Comparison of ENCODE assay signal across 15 cellular contexts in the genomic region with DNA sequence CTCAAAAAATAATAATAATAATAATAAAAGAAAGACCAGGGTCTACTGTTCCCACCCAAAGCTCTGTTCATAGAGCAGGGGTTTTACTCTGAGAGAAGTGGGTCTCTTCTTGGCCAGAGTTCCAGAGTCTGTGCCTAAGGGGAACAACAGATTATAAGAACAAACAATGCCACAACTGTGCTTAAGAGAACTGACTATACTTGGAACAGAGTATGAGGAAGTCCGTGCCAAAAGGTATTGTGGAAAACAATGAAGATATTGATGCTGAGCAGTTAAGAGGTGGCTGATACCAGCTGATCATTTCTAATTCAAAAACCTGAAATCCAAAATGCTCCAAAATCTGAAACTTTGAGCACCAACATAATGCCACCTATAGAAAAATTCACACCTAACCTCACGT.
DNase-seq lines count a peak whose midpoint lies in the region; TF ChIP-seq lines count a peak whose summit lies in the region.
"Had no signal": no experiment of that assay in that cellular context is flagged by ENCODE, and none has a peak within 500 bp of the region (broad histone marks: within the 10 kb centered on the region; RNA-seq: fewer than 3 reads in every experiment).

No MANE protein-coding gene starts in this region.

- in situ Hi-C loops in GM13977 (cut with MboI; ENCODE audit: low pct_unique_long_range_greater_than_20kb, low sequenced_read_pairs, unreplicated experiment) = no loop called here

- peak; percentile 26 for DNase-seq in NCI-H748 (lab: John Stamatoyannopoulos, UW; ENCODE audit: unreplicated experiment)
- DNase-seq in NCI-H748 treated with DMSO at 0.1 percent for 48 hours (lab: John Stamatoyannopoulos, UW) = no peak
- DNase-seq in COLO829 (ENCODE audit: low spot score) = peak; percentile 19
- DNase-seq in NCI-H69 (lab: John Stamatoyannopoulos, UW) = peak; percentile 3
- DNase-seq in foreskin melanocyte = peak; percentile 10
- no peak for DNase-seq in DMS53 (lab: John Stamatoyannopoulos, UW)
- no peak for DNase-seq in GM13977 (ENCODE audit: low spot score)
- DNase-seq: AML-193; CD4-positive, alpha-beta T cell; CD8-positive, alpha-beta T cell; COR-L47; DMS 273 treated with DMSO at 0.1 percent for 48 hours; DMS153; DMS79 treated with DMSO at 0.1 percent for 48 hours; GF-D8 had no signal

- no peak for TF ChIP-seq CTCF in GM13977 (IDR thresholded peaks at IDR 0.05; ENCODE audit: extremely low read depth, insufficient read depth, missing control alignments)

Comparison
In these comparisons a context has a peak if more than half of its experiments do, and no peak if none do; other contexts are left out.
1. DNase-seq: peak in NCI-H748 (single experiment), COLO829 (single experiment), NCI-H69 (single experiment) and foreskin melanocyte (single experiment); none in NCI-H748 treated with DMSO at 0.1 percent for 48 hours (single experiment), DMS53 (single experiment) and GM13977 (single experiment).